In the genomic region with DNA sequence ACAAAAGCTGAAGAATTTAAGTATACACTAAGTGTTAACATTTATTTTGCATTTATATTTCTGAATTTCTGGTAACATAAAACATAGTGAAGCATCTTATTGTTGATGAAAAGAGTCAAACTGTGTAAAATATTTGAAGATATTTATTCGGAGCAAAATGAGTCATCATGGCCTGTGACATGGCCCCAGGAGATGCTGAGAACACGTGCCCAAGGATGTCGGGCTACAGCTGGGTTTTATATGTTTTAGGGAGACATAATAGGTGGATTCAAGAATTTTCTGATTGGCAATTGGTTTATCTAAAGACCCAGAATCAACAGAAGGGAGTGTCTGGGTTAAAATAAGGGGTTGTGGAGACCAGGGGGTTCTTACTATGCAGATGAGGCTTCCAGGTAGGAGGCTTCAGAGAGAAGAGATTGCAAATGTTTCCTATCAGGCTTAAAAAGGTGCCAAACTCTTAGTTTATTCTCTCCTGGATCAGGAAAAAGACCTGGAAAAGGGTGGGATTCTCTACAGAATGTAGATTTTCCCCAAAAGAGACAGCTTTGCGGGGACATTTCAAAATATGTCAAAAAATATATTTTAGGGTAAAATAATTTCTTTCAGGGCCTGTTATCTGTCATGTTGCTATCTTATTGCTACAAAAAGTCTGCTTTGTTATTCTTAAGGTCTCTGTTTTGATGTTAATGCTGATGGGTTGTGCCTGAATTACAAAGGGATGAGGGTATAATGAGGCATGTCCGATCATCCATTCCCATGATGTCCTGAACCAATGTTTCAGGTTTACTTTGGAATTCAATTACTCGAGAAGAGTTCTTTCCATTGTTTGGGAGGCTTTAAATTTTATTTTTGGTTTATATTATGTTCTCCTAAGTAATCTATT, we compare ENCODE assay signal across 25 cellular contexts.
"Had no signal": no experiment of that assay in that cellular context is flagged by ENCODE, and none has a peak within 500 bp of the region (broad histone marks: within the 10 kb centered on the region; RNA-seq: fewer than 3 reads in every experiment).

No MANE protein-coding gene starts in this region.

- H3K36me3 ChIP-seq: left lung, tibial artery had no signal

- H3K9me3 ChIP-seq: left lung, tibial artery had no signal

- H3K4me3 Mint-ChIP-seq: activated naive CD4-positive, alpha-beta T cell treated with anti-CD3 and anti-CD28 coated beads, Interleukin-2, amount 10 ng/mL, durations not matched to agents 7 days and 5 days; activated naive CD8-positive, alpha-beta T cell treated with anti-CD3 and anti-CD28 coated beads, Interleukin-2, amount 50 U/mL, for 24 hours; activated T-cell treated with anti-CD3 and anti-CD28 coated beads, Interleukin-2, amount 50 U/mL, for 4 hours; brain; nephron progenitor cell had no signal

- DNase-seq: activated CD4-positive, alpha-beta T cell treated with anti-CD3 and anti-CD28 coated beads, Interleukin-2, amount 50 U/mL, for 1 hour; activated CD4-positive, CD25-positive, alpha-beta regulatory T cell treated with anti-CD3 and anti-CD28 coated beads, Interleukin-2, amount 50 U/mL, for 72 hours; activated CD8-positive, alpha-beta memory T cell treated with anti-CD3 and anti-CD28 coated beads, Interleukin-2, amount 50 U/mL, for 4 hours; activated naive CD4-positive, alpha-beta T cell treated with anti-CD3 and anti-CD28 coated beads, Interleukin-2, amount 10 ng/mL, durations not matched to agents 7 days and 5 days; activated naive CD8-positive, alpha-beta T cell treated with anti-CD3 and anti-CD28 coated beads, Interleukin-2, amount 50 U/mL, for 24 hours; activated T-cell treated with anti-CD3 and anti-CD28 coated beads, Interleukin-2, amount 50 U/mL, for 4 hours; anterior cingulate cortex; central memory CD4-positive, alpha-beta T cell; erythroblast; kidney; left lung; nephron progenitor cell; nucleus accumbens; posterior cingulate gyrus; retina; stimulated activated CD4-positive, alpha-beta T cell treated with anti-CD3 and anti-CD28 coated beads, Interleukin-12 subunit alpha, Interleukin-12 subunit beta, amount 100 ng/mL, for 4 hours; stimulated activated CD4-positive, alpha-beta T cell treated with anti-CD3 and anti-CD28 coated beads, Interleukin-1b, Interleukin-23, amount 100 ng/mL, for 48 hours; stimulated activated naive CD8-positive, alpha-beta T cell treated with anti-CD3 and anti-CD28 coated beads, Interleukin-15, Interleukin-2, amounts not matched to agents 100 U/mL and 50 U/mL, for 24 hours; substantia nigra; T1000; tibial artery had no signal

- H3K36me3 Mint-ChIP-seq: activated naive CD4-positive, alpha-beta T cell treated with anti-CD3 and anti-CD28 coated beads, Interleukin-2, amount 10 ng/mL, durations not matched to agents 7 days and 5 days; brain had no signal

- H3K27ac Mint-ChIP-seq: activated naive CD4-positive, alpha-beta T cell treated with anti-CD3 and anti-CD28 coated beads, Interleukin-2, amount 10 ng/mL, durations not matched to agents 7 days and 5 days; activated naive CD8-positive, alpha-beta T cell treated with anti-CD3 and anti-CD28 coated beads, Interleukin-2, amount 50 U/mL, for 24 hours; brain; nephron progenitor cell had no signal

- H3K27me3 ChIP-seq: left lung, tibial artery had no signal

- FAIRE-seq: colon, endometrium, frontal cortex, kidney had no signal

- H3K4me1 Mint-ChIP-seq: activated naive CD4-positive, alpha-beta T cell treated with anti-CD3 and anti-CD28 coated beads, Interleukin-2, amount 10 ng/mL, durations not matched to agents 7 days and 5 days; activated naive CD8-positive, alpha-beta T cell treated with anti-CD3 and anti-CD28 coated beads, Interleukin-2, amount 50 U/mL, for 24 hours; brain; nephron progenitor cell had no signal

- H3K4me1 ChIP-seq: left lung, tibial artery had no signal

- H3K4me3 ChIP-seq: left lung, tibial artery had no signal

- H3K9me3 Mint-ChIP-seq: activated naive CD4-positive, alpha-beta T cell treated with anti-CD3 and anti-CD28 coated beads, Interleukin-2, amount 10 ng/mL, durations not matched to agents 7 days and 5 days; activated naive CD8-positive, alpha-beta T cell treated with anti-CD3 and anti-CD28 coated beads, Interleukin-2, amount 50 U/mL, for 24 hours; activated T-cell treated with anti-CD3 and anti-CD28 coated beads, Interleukin-2, amount 50 U/mL, for 4 hours; brain; nephron progenitor cell had no signal

- ATAC-seq: activated naive CD8-positive, alpha-beta T cell treated with anti-CD3 and anti-CD28 coated beads, Interleukin-2, amount 50 U/mL, for 24 hours; activated T-cell treated with anti-CD3 and anti-CD28 coated beads, Interleukin-2, amount 50 U/mL, for 4 hours; left lung; stimulated activated naive CD8-positive, alpha-beta T cell treated with anti-CD3 and anti-CD28 coated beads, Interleukin-15, Interleukin-2, amounts not matched to agents 100 U/mL and 50 U/mL, for 24 hours had no signal

- H3K27me3 Mint-ChIP-seq: activated naive CD4-positive, alpha-beta T cell treated with anti-CD3 and anti-CD28 coated beads, Interleukin-2, amount 10 ng/mL, durations not matched to agents 7 days and 5 days; activated naive CD8-positive, alpha-beta T cell treated with anti-CD3 and anti-CD28 coated beads, Interleukin-2, amount 50 U/mL, for 24 hours had no signal
